In genomic region chr16:3023415-3023668, GRCh38 we compare ENCODE assay signal across 8 cellular contexts. TPM values are rescaled to one million over a fixed set of nuclear protein-coding genes. Genes with fewer than 3 reads are reported as not detected.
DNase-seq lines count a peak whose midpoint lies in the region; ATAC-seq and TF ChIP-seq lines count a peak whose summit lies in the region.

No MANE protein-coding gene starts in this region.

- peak in 1 of 2 donors; percentile 50 for TF ChIP-seq POLR2A in thyroid gland (IDR thresholded peaks at IDR 0.05)

- H3K9me3 ChIP-seq in PC-9 (ENCODE audit: insufficient read depth, low read depth) (no peaks in the 10 kb centered on the region), thyroid gland (no peaks in the 10 kb centered on the region)

- peak overlapping the region; percentile 92 for H3K27ac Mint-ChIP-seq in activated CD8-positive, alpha-beta memory T cell treated with anti-CD3 and anti-CD28 coated beads, Interleukin-2, amount 10 ng/mL, durations not matched to agents 7 days and 5 days
- H3K27ac Mint-ChIP-seq in central memory CD8-positive, alpha-beta T cell (ENCODE audit: low read depth) = peak overlapping the region; percentile 66
- H3K27ac Mint-ChIP-seq in memory B cell = peak overlapping the region; percentile 84

- H3K9me3 Mint-ChIP-seq in activated CD8-positive, alpha-beta memory T cell treated with anti-CD3 and anti-CD28 coated beads, Interleukin-2, amount 10 ng/mL, durations not matched to agents 7 days and 5 days (ENCODE audit: low read depth) = no peaks in the 10 kb centered on the region
- no peaks in the 10 kb centered on the region for H3K9me3 Mint-ChIP-seq in central memory CD8-positive, alpha-beta T cell
- H3K9me3 Mint-ChIP-seq in memory B cell = no peaks in the 10 kb centered on the region

- H3K27ac ChIP-seq in PC-9 (peak overlapping the region; percentile 97), thyroid gland (peak overlapping the region; percentile 82 to 98 (median 98))

- CTCF ChIA-PET in activated CD8-positive, alpha-beta memory T cell treated with anti-CD3 and anti-CD28 coated beads, Interleukin-2, amount 10 ng/mL, durations not matched to agents 7 days and 5 days (lab: Charles Lee) = interaction anchor here (0.7 to 17.9 kb wide), 8 partner anchors 6 to 111 kb away, joined by 3 to 370 read pairs (median 18); partner anchors contain the start of genes CLDN9, MMP25, PKMYT1 and ZNF213
- CTCF ChIA-PET in PC-9 (lab: Charles Lee) = interaction anchor here (0.6 to 1.8 kb wide), 3 partner anchors 16 to 34 kb away, joined by 3 to 8 read pairs (median 4); no protein-coding TSS in a partner anchor

- H3K36me3 ChIP-seq in PC-9 (ENCODE audit: low read depth) (peaks cover 11% of the 10 kb centered on the region), thyroid gland (peaks cover 4 to 13% of the 10 kb centered on the region in 2 donors)

- peaks cover 50% of the 10 kb centered on the region for H3K4me1 Mint-ChIP-seq in activated CD8-positive, alpha-beta memory T cell treated with anti-CD3 and anti-CD28 coated beads, Interleukin-2, amount 10 ng/mL, durations not matched to agents 7 days and 5 days
- peaks cover 44% of the 10 kb centered on the region for H3K4me1 Mint-ChIP-seq in central memory CD8-positive, alpha-beta T cell
- peaks cover 31% of the 10 kb centered on the region for H3K4me1 Mint-ChIP-seq in memory B cell

- peaks cover 10% of the 10 kb centered on the region for H4K20me1 ChIP-seq in PC-9 (ENCODE audit: insufficient read depth)

- H3K36me3 Mint-ChIP-seq in activated CD8-positive, alpha-beta memory T cell treated with anti-CD3 and anti-CD28 coated beads, Interleukin-2, amount 10 ng/mL, durations not matched to agents 7 days and 5 days = peaks cover 12% of the 10 kb centered on the region
- peaks cover 16% of the 10 kb centered on the region for H3K36me3 Mint-ChIP-seq in central memory CD8-positive, alpha-beta T cell (ENCODE audit: insufficient read depth)
- peaks cover 6% of the 10 kb centered on the region for H3K36me3 Mint-ChIP-seq in memory B cell

- intact Hi-C loops in PC-9 (cut with micrococcal nuclease; ENCODE audit: unreplicated experiment) = loop anchor here (1.0 to 2.0 kb wide), 2 partner anchors 43 to 53 kb away; partner anchors contain the start of gene PKMYT1
- intact Hi-C loops in thyroid gland (cut with DNase I) = no loop called here

- no peak for DNase-seq in activated CD8-positive, alpha-beta memory T cell treated with anti-CD3 and anti-CD28 coated beads, Interleukin-2, amount 10 ng/mL, durations not matched to agents 7 days and 5 days
- DNase-seq in activated CD8-positive, alpha-beta memory T cell treated with anti-CD3 and anti-CD28 coated beads, Interleukin-2, amount 50 U/mL, for 4 hours = no peak
- DNase-seq in PC-9 (peak; percentile 86 to 89), memory B cell (ENCODE audit: low spot score in 2 of 2) (peak in 1 of 2 donors; percentile 51), thyroid gland (peak in 1 of 2 donors; percentile 54), NCI-H1436 treated with DMSO at 0.1 percent for 48 hours (lab: John Stamatoyannopoulos, UW) (no peak)
- DNase-seq in central memory CD8-positive, alpha-beta T cell (ENCODE audit: low spot score in 2 of 2) = no peak
- no peak for DNase-seq in stimulated activated CD4-positive, alpha-beta T cell treated with anti-CD3 and anti-CD28 coated beads, Interleukin-12 subunit alpha, Interleukin-12 subunit beta, amount 100 ng/mL, for 4 hours

- ATAC-seq in activated CD8-positive, alpha-beta memory T cell treated with anti-CD3 and anti-CD28 coated beads, Interleukin-2, amount 10 ng/mL, durations not matched to agents 7 days and 5 days = no peak
- no peak for ATAC-seq in central memory CD8-positive, alpha-beta T cell (replicated peaks; ENCODE audit: extremely low read depth, poor library complexity, severe bottlenecking)
- no peak for ATAC-seq in memory B cell (ENCODE audit: low read depth)

- no TSS peak for BruUV-seq in PC-9 (replicated peaks; lab: Mats Ljungman, UMichigan)

- peaks cover 10% of the 10 kb centered on the region for H3K27me3 Mint-ChIP-seq in activated CD8-positive, alpha-beta memory T cell treated with anti-CD3 and anti-CD28 coated beads, Interleukin-2, amount 10 ng/mL, durations not matched to agents 7 days and 5 days
- H3K27me3 Mint-ChIP-seq in central memory CD8-positive, alpha-beta T cell = no peaks in the 10 kb centered on the region
- H3K27me3 Mint-ChIP-seq in memory B cell = peaks cover 2% of the 10 kb centered on the region

- peaks cover 28% of the 10 kb centered on the region for H3K79me2 ChIP-seq in PC-9 (ENCODE audit: low read depth)

- H3K4me3 Mint-ChIP-seq in activated CD8-positive, alpha-beta memory T cell treated with anti-CD3 and anti-CD28 coated beads, Interleukin-2, amount 10 ng/mL, durations not matched to agents 7 days and 5 days = peak overlapping the region; percentile 75
- peak overlapping the region; percentile 76 for H3K4me3 Mint-ChIP-seq in central memory CD8-positive, alpha-beta T cell
- H3K4me3 Mint-ChIP-seq in memory B cell = peak overlapping the region; percentile 85

- H3K4me3 ChIP-seq in PC-9 (peak overlapping the region; percentile 76), thyroid gland (replicated peaks in 1 of 3) (peak overlapping the region in 2 of 3 donors; percentile 68 to 86)

- peaks cover 13% of the 10 kb centered on the region for H3K4me1 ChIP-seq in PC-9 (replicated peaks; ENCODE audit: insufficient read depth)
- H3K4me1 ChIP-seq in thyroid gland = peaks cover 39 to 53% of the 10 kb centered on the region in 2 donors

- H3K27me3 ChIP-seq in PC-9 (ENCODE audit: insufficient read depth, low read depth) (no peaks in the 10 kb centered on the region), thyroid gland (no peaks in the 10 kb centered on the region)

- peaks cover 51% of the 10 kb centered on the region for H3F3A ChIP-seq in PC-9 (ENCODE audit: insufficient read depth, low read depth)

- peak overlapping the region; percentile 100 for H3K4me2 ChIP-seq in PC-9

- TF ChIP-seq CTCF in PC-9 (conservative IDR thresholded peaks at IDR 0.05) = no peak
- no peak for TF ChIP-seq CTCF in thyroid gland (IDR thresholded peaks at IDR 0.05)

- POLR2A ChIA-PET in PC-9 (lab: Charles Lee; ENCODE audit: unreplicated experiment) = interaction anchor here (0.6 to 5.1 kb wide), 13 partner anchors 8 to 1441 kb away, joined by 3 to 87 read pairs (median 5); partner anchors contain the start of genes CLDN9 and ZNF213

- 6 to 27% methylated on average over 2 to 6 of the region's 6 CpGs for WGBS in thyroid gland, 2 donors

- no peak overlapping the region for H2AFZ ChIP-seq in PC-9

- H3K9me2 ChIP-seq in PC-9 (ENCODE audit: insufficient read depth) = no peaks in the 10 kb centered on the region

RNA-seq across cellular contexts. Expression of gene HCFC1R1, which starts 0.4 kb away (rescaled TPM):
- total RNA-seq in activated CD8-positive, alpha-beta memory T cell treated with anti-CD3 and anti-CD28 coated beads, Interleukin-2, amount 10 ng/mL, durations not matched to agents 7 days and 5 days = 10 to 100 TPM; 31.8 to 34.3 TPM
- total RNA-seq in PC-9 (2021) (118 and 186 TPM in 2 replicates), thyroid gland (10 to 100 TPM; 10.1 to 51.7 (median 29.7) TPM)

RNA-seq across cellular contexts. Expression of gene THOC6, which starts 0.5 kb away (rescaled TPM):
- total RNA-seq in activated CD8-positive, alpha-beta memory T cell treated with anti-CD3 and anti-CD28 coated beads, Interleukin-2, amount 10 ng/mL, durations not matched to agents 7 days and 5 days = 10 to 100 TPM; 45.6 to 51.5 TPM
- 69.9 and 109 TPM in 2 replicates for total RNA-seq in PC-9 (2021)
- total RNA-seq in thyroid gland = 10 to 100 TPM; 16.5 to 19.1 (median 17.6) TPM

RNA-seq across cellular contexts. Expression of gene TNFRSF12A, which starts 3.2 kb away (rescaled TPM):
- 1 to 10 TPM; 5.5 to 5.9 TPM for total RNA-seq in activated CD8-positive, alpha-beta memory T cell treated with anti-CD3 and anti-CD28 coated beads, Interleukin-2, amount 10 ng/mL, durations not matched to agents 7 days and 5 days
- 226 and 242 TPM in 2 replicates for total RNA-seq in PC-9 (2021)
- 100 to 1,000 TPM in 1 of 4 donors, 10 to 100 TPM in 3; 47.9 to 110 (median 67.0) TPM for total RNA-seq in thyroid gland

RNA-seq across cellular contexts. Expression of gene CLDN6, which starts 5.4 kb away (rescaled TPM):
- total RNA-seq in activated CD8-positive, alpha-beta memory T cell treated with anti-CD3 and anti-CD28 coated beads, Interleukin-2, amount 10 ng/mL, durations not matched to agents 7 days and 5 days = not detected
- 0.26 and 0.38 TPM in 2 replicates for total RNA-seq in PC-9 (2021)
- total RNA-seq in thyroid gland = not detected

RNA-seq across cellular contexts. Expression of gene CLDN9, which starts 10.6 kb away (rescaled TPM):
- under 1 TPM; 0.09 to 0.15 TPM for total RNA-seq in activated CD8-positive, alpha-beta memory T cell treated with anti-CD3 and anti-CD28 coated beads, Interleukin-2, amount 10 ng/mL, durations not matched to agents 7 days and 5 days
- total RNA-seq in PC-9 (2021) (14.3 and 16.4 TPM in 2 replicates), thyroid gland (under 1 TPM in 1 of 4 donors, not detected in 3; 0.33 TPM)

Comparison
In these comparisons a context has a peak if more than half of its experiments do, and no peak if none do; other contexts are left out.
1. DNase-seq: peak in PC-9 (2 of 2); none in activated CD8-positive, alpha-beta memory T cell treated with anti-CD3 and anti-CD28 coated beads, Interleukin-2, amount 10 ng/mL, durations not matched to agents 7 days and 5 days (single experiment), activated CD8-positive, alpha-beta memory T cell treated with anti-CD3 and anti-CD28 coated beads, Interleukin-2, amount 50 U/mL, for 4 hours (single experiment), central memory CD8-positive, alpha-beta T cell (0 of 2), NCI-H1436 treated with DMSO at 0.1 percent for 48 hours (single experiment) and stimulated activated CD4-positive, alpha-beta T cell treated with anti-CD3 and anti-CD28 coated beads, Interleukin-12 subunit alpha, Interleukin-12 subunit beta, amount 100 ng/mL, for 4 hours (single experiment).
2. RNA of gene TNFRSF12A, which starts 3.2 kb away (total RNA-seq): 226 to 242 TPM in PC-9 and 47.9 to 110 TPM in thyroid gland; 5.5 to 5.9 TPM in activated CD8-positive, alpha-beta memory T cell treated with anti-CD3 and anti-CD28 coated beads, Interleukin-2, amount 10 ng/mL, durations not matched to agents 7 days and 5 days; every median in the first group is over 4 times any median in the second.
3. Peak in every context shown above with its lines, with median percentiles within 50 percentile points of each other: H3K27ac Mint-ChIP-seq and H3K4me3 Mint-ChIP-seq.